17 cellular contexts compared by ENCODE assay signal in the genomic region with DNA sequence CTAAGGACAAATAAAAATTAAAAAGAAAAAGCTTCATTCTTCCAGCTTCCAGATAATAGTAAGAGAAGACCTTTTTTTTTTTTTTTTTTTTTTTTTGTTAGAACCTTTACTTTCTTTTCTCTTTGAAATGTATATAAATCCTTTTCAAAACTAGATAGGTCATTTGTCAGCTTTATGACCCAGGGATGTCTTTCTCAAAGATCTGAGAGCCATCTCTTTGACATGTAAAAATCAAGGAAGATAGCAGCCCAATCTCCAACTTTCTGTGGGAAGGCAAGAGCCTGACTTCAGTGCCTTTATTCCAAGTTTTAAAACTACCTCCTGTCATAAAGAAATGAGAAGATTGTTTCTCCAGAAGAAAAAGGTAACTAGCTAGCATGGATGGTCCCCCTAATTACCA.
"Had no signal": no experiment of that assay in that cellular context is flagged by ENCODE, and none has a peak within 500 bp of the region (broad histone marks: within the 10 kb centered on the region; RNA-seq: fewer than 3 reads in every experiment).

No MANE protein-coding gene starts in this region.

- DNase-seq: cortex of kidney; dorsolateral prefrontal cortex; effector CD8-positive, alpha-beta T cell; foreskin melanocyte; head of caudate nucleus; left colon; mammary epithelial cell; natural killer cell; posterior cingulate gyrus; sigmoid colon; stimulated activated CD4-positive, alpha-beta T cell treated with anti-CD3 and anti-CD28 coated beads, Interleukin-12 subunit alpha, Interleukin-12 subunit beta, amount 100 ng/mL, for 4 hours; stimulated activated naive CD4-positive, alpha-beta T cell; stomach had no signal

- ATAC-seq: left colon, natural killer cell had no signal

- H2AFZ ChIP-seq: hepatocyte had no signal

- H3K4me3 Mint-ChIP-seq: natural killer cell, neural crest cell had no signal

- H3K9me3 ChIP-seq: right atrium auricular region, sigmoid colon, stomach had no signal

- H3K4me1 Mint-ChIP-seq: natural killer cell had no signal

- H3K9me3 Mint-ChIP-seq: neural crest cell had no signal

- H3K36me3 ChIP-seq: right atrium auricular region, sigmoid colon, stomach had no signal

- H3K36me3 Mint-ChIP-seq: natural killer cell had no signal

- H3K27me3 ChIP-seq: dorsolateral prefrontal cortex, hepatocyte, right atrium auricular region, sigmoid colon, stomach had no signal

- H3K27ac Mint-ChIP-seq: natural killer cell had no signal

- H3K27ac ChIP-seq: dorsolateral prefrontal cortex, hepatocyte, right atrium auricular region, sigmoid colon, skin epidermis, stomach had no signal

- H3K79me2 ChIP-seq: hepatocyte had no signal

- H3K4me3 ChIP-seq: dorsolateral prefrontal cortex, hepatocyte, right atrium auricular region, sigmoid colon, skin epidermis, stomach had no signal

- H3K4me1 ChIP-seq: right atrium auricular region, sigmoid colon, stomach had no signal

- H3K4me2 ChIP-seq: hepatocyte had no signal
